In the genomic region with DNA sequence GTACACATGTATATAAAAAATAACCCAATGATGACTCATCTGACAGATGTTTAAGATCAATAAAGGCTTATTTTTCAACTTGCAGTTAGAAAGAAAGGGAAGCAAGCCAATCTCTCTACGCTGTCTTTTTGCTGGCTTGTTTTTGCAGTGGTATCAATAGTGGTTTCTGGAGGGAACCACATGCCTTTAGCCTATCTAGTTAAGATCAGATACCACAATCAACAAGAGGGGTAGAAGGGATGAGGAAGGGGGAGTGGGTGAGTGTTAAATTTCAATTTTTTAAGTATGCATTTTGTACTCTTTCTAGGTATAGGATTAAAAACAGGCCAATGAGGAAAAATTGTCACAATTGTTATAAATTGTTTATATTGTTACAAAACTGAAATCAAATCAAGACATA, we compare ENCODE assay signal across 26 cellular contexts.
"Had no signal": no experiment of that assay in that cellular context is flagged by ENCODE, and none has a peak within 500 bp of the region (broad histone marks: within the 10 kb centered on the region; RNA-seq: fewer than 3 reads in every experiment).

No MANE protein-coding gene starts in this region.

- H3K36me3 ChIP-seq: adrenal gland, breast epithelium, Peyer's patch, SJSA1, WERI-Rb-1 had no signal

- H3K4me3 ChIP-seq: adrenal gland, breast epithelium, Peyer's patch, SJSA1 had no signal

- DNase-seq: activated CD4-positive, alpha-beta memory T cell treated with anti-CD3 and anti-CD28 coated beads, Interleukin-2, amount 10 ng/mL, durations not matched to agents 7 days and 5 days; activated CD4-positive, alpha-beta T cell treated with anti-CD3 and anti-CD28 coated beads for 36 hours; activated CD4-positive, alpha-beta T cell treated with anti-CD3 and anti-CD28 coated beads, Interleukin-2, amount 50 U/mL, for 1 hour; activated gamma-delta T cell treated with Interleukin-2 at 50 U/mL for 16 hours; activated naive CD4-positive, alpha-beta T cell treated with anti-CD3 and anti-CD28 coated beads, Interleukin-2, amount 10 ng/mL, durations not matched to agents 7 days and 5 days; activated naive CD8-positive, alpha-beta T cell treated with anti-CD3 and anti-CD28 coated beads for 36 hours; activated T-cell treated with anti-CD3 and anti-CD28 coated beads, Interleukin-2, amount 50 U/mL, for 72 hours; adrenal gland; anterior cingulate cortex; caudate nucleus; Karpas-422; MM.1S; NCI-H1048; NCI-H146; NCI-H2081; NCI-H2227 treated with DMSO at 0.1 percent for 48 hours; NCI-H526; NCI-H82; NK-92 treated with Interleukin-12 subunit alpha and Interleukin-12 subunit beta, amount 100 ng/mL, for 24 hours; Peyer's patch; SHP77; T-helper 1 cell; WERI-Rb-1 had no signal

- H3K4me3 Mint-ChIP-seq: activated CD4-positive, alpha-beta memory T cell treated with anti-CD3 and anti-CD28 coated beads, Interleukin-2, amount 10 ng/mL, durations not matched to agents 7 days and 5 days; activated CD4-positive, alpha-beta T cell treated with anti-CD3 and anti-CD28 coated beads for 36 hours; activated naive CD4-positive, alpha-beta T cell treated with anti-CD3 and anti-CD28 coated beads, Interleukin-2, amount 10 ng/mL, durations not matched to agents 7 days and 5 days; activated naive CD8-positive, alpha-beta T cell treated with anti-CD3 and anti-CD28 coated beads for 36 hours; activated T-cell treated with anti-CD3 and anti-CD28 coated beads, Interleukin-2, amount 50 U/mL, for 72 hours had no signal

- H3K27ac ChIP-seq: adrenal gland, breast epithelium, Peyer's patch, SJSA1, WERI-Rb-1 had no signal

- H3K4me1 ChIP-seq: adrenal gland, breast epithelium, Peyer's patch, SJSA1 had no signal

- H3K4me1 Mint-ChIP-seq: activated CD4-positive, alpha-beta memory T cell treated with anti-CD3 and anti-CD28 coated beads, Interleukin-2, amount 10 ng/mL, durations not matched to agents 7 days and 5 days; activated CD4-positive, alpha-beta T cell treated with anti-CD3 and anti-CD28 coated beads for 36 hours; activated naive CD4-positive, alpha-beta T cell treated with anti-CD3 and anti-CD28 coated beads, Interleukin-2, amount 10 ng/mL, durations not matched to agents 7 days and 5 days; activated naive CD8-positive, alpha-beta T cell treated with anti-CD3 and anti-CD28 coated beads for 36 hours had no signal

- H3K9me3 Mint-ChIP-seq: activated CD4-positive, alpha-beta memory T cell treated with anti-CD3 and anti-CD28 coated beads, Interleukin-2, amount 10 ng/mL, durations not matched to agents 7 days and 5 days; activated naive CD4-positive, alpha-beta T cell treated with anti-CD3 and anti-CD28 coated beads, Interleukin-2, amount 10 ng/mL, durations not matched to agents 7 days and 5 days; activated naive CD8-positive, alpha-beta T cell treated with anti-CD3 and anti-CD28 coated beads for 36 hours; activated T-cell treated with anti-CD3 and anti-CD28 coated beads, Interleukin-2, amount 50 U/mL, for 72 hours; activated T-helper 2 cell treated with anti-CD3 and anti-CD28 coated beads, Interferon-gamma antibody, Interleukin-2, Interleukin-4, amounts not matched to agents 10 μg/mL and 5 μg/mL and 100 μg/mL, durations not matched to agents 14 hours and 24 hours and 36 hours had no signal

- H3K27me3 ChIP-seq: adrenal gland, breast epithelium, Peyer's patch, SJSA1 had no signal

- H3K9me3 ChIP-seq: adrenal gland, breast epithelium, Peyer's patch, SJSA1 had no signal

- H3K27ac Mint-ChIP-seq: activated CD4-positive, alpha-beta memory T cell treated with anti-CD3 and anti-CD28 coated beads, Interleukin-2, amount 10 ng/mL, durations not matched to agents 7 days and 5 days; activated CD4-positive, alpha-beta T cell treated with anti-CD3 and anti-CD28 coated beads for 36 hours; activated naive CD4-positive, alpha-beta T cell treated with anti-CD3 and anti-CD28 coated beads, Interleukin-2, amount 10 ng/mL, durations not matched to agents 7 days and 5 days; activated naive CD8-positive, alpha-beta T cell treated with anti-CD3 and anti-CD28 coated beads for 36 hours; activated T-cell treated with anti-CD3 and anti-CD28 coated beads, Interleukin-2, amount 50 U/mL, for 72 hours; activated T-helper 2 cell treated with anti-CD3 and anti-CD28 coated beads, Interferon-gamma antibody, Interleukin-2, Interleukin-4, amounts not matched to agents 10 μg/mL and 5 μg/mL and 100 μg/mL, durations not matched to agents 14 hours and 24 hours and 36 hours had no signal

- ATAC-seq: activated CD4-positive, alpha-beta T cell treated with anti-CD3 and anti-CD28 coated beads for 36 hours; activated T-cell treated with anti-CD3 and anti-CD28 coated beads, Interleukin-2, amount 50 U/mL, for 72 hours had no signal

- H3K27me3 Mint-ChIP-seq: activated CD4-positive, alpha-beta memory T cell treated with anti-CD3 and anti-CD28 coated beads, Interleukin-2, amount 10 ng/mL, durations not matched to agents 7 days and 5 days; activated naive CD4-positive, alpha-beta T cell treated with anti-CD3 and anti-CD28 coated beads, Interleukin-2, amount 10 ng/mL, durations not matched to agents 7 days and 5 days; activated naive CD8-positive, alpha-beta T cell treated with anti-CD3 and anti-CD28 coated beads for 36 hours had no signal

- H3K36me3 Mint-ChIP-seq: activated naive CD4-positive, alpha-beta T cell treated with anti-CD3 and anti-CD28 coated beads, Interleukin-2, amount 10 ng/mL, durations not matched to agents 7 days and 5 days; activated naive CD8-positive, alpha-beta T cell treated with anti-CD3 and anti-CD28 coated beads for 36 hours had no signal
